In genomic region chr1:18901952-18902522, GRCh38 we compare ENCODE assay signal across 8 cellular contexts. TPM values are rescaled to one million over a fixed set of nuclear protein-coding genes. Genes with fewer than 3 reads are reported as not detected.
DNase-seq lines count a peak whose midpoint lies in the region; ATAC-seq, FAIRE-seq and TF ChIP-seq lines count a peak whose summit lies in the region.

No MANE protein-coding gene starts in this region.

- peaks cover 27% of the 10 kb centered on the region for H3K4me1 ChIP-seq in CD8-positive, alpha-beta memory T cell (ENCODE audit: insufficient read depth, low read length)
- peaks cover 5 to 7% (median 7%) of the 10 kb centered on the region in 3 donors for H3K4me1 ChIP-seq in pancreas

- DNase-seq in CD8-positive, alpha-beta memory T cell = no peak
- DNase-seq in HEK293T (ENCODE audit: extremely low spot score) (peak; percentile 25), fibroblast of mammary gland (ENCODE audit: low read depth) (no peak), pancreas (no peak), NCI-H1436 treated with DMSO at 0.1 percent for 48 hours (lab: John Stamatoyannopoulos, UW) (no peak), iPS-NIHi11 (ENCODE audit: low spot score) (no peak), GDM1 (lab: John Stamatoyannopoulos, UW) (no peak)

- CTCF ChIA-PET in CD8-positive, alpha-beta memory T cell (lab: Charles Lee) = interaction anchor here (0.9 to 5.2 kb wide), 7 partner anchors 11 to 71 kb away, joined by 4 to 28 read pairs (median 7); no protein-coding TSS in a partner anchor
- CTCF ChIA-PET in HEK293T (lab: Yijun Ruan, JAX) = interaction anchor here (1.8 kb wide), 1 partner anchor 11 kb away, joined by 13 read pairs; no protein-coding TSS in a partner anchor

- H3K27me3 Mint-ChIP-seq in CD8-positive, alpha-beta memory T cell = no peaks in the 10 kb centered on the region
- peaks cover 5% of the 10 kb centered on the region for H3K27me3 Mint-ChIP-seq in T-helper 1 cell treated with Interleukin-12 subunit alpha and Interleukin-12 subunit beta and Interleukin-4 antibody, amounts not matched to agents 30 μg/mL and 1 μg/mL, for 36 hours (ENCODE audit: low read depth)

- no peaks in the 10 kb centered on the region for H3K36me3 ChIP-seq in CD8-positive, alpha-beta memory T cell (ENCODE audit: insufficient read depth, low read length)
- H3K36me3 ChIP-seq in pancreas = no peaks in the 10 kb centered on the region

- POLR2A ChIA-PET in CD8-positive, alpha-beta memory T cell (lab: Charles Lee) = interaction anchor here (0.6 to 2.0 kb wide), 7 partner anchors 13 to 173 kb away, joined by 3 to 11 read pairs (median 6); partner anchors contain the start of gene IFFO2
- POLR2A ChIA-PET in HEK293T (lab: Yijun Ruan, JAX) = interaction anchor here (0.6 to 1.3 kb wide), 8 partner anchors 9 to 202 kb away, joined by 3 to 4 read pairs (median 4); no protein-coding TSS in a partner anchor

- H3K4me3 ChIP-seq in CD8-positive, alpha-beta memory T cell (ENCODE audit: low read length) = peak overlapping the region; percentile 83
- peak overlapping the region; percentile 80 for H3K4me3 ChIP-seq in fibroblast of mammary gland (ENCODE audit: control insufficient read depth, low read depth, low read length)
- H3K4me3 ChIP-seq in pancreas = peak overlapping the region; percentile 45 to 93 (median 78)

- FAIRE-seq in pancreas (lab: Jason Lieb, UNC) = no peak

- H3K27ac ChIP-seq in CD8-positive, alpha-beta memory T cell (ENCODE audit: low read depth, low read length) = peak overlapping the region; percentile 77
- H3K27ac ChIP-seq in pancreas = peak overlapping the region; percentile 56 to 86 (median 79)

- peaks cover 0 to 18% (median 0%) of the 10 kb centered on the region in 3 donors for H3K36me3 Mint-ChIP-seq in CD8-positive, alpha-beta memory T cell
- no peaks in the 10 kb centered on the region for H3K36me3 Mint-ChIP-seq in T-helper 1 cell treated with Interleukin-12 subunit alpha and Interleukin-12 subunit beta and Interleukin-4 antibody, amounts not matched to agents 30 μg/mL and 1 μg/mL, for 36 hours (ENCODE audit: low read depth)

- TF ChIP-seq CTCF in fibroblast of mammary gland (conservative IDR thresholded peaks at IDR 0.05; ENCODE audit: control insufficient read depth, insufficient read depth, low read depth, low read length) (no peak), pancreas (IDR thresholded peaks at IDR 0.05) (no peak)

- H3K4me1 Mint-ChIP-seq in CD8-positive, alpha-beta memory T cell = peaks cover 22 to 25% (median 24%) of the 10 kb centered on the region in 3 donors
- H3K4me1 Mint-ChIP-seq in T-helper 1 cell treated with Interleukin-12 subunit alpha and Interleukin-12 subunit beta and Interleukin-4 antibody, amounts not matched to agents 30 μg/mL and 1 μg/mL, for 36 hours (ENCODE audit: low read depth) = peaks cover 33% of the 10 kb centered on the region

- peak in 2 of 4 donors; percentile 1 to 2 for ATAC-seq in pancreas

- no peaks in the 10 kb centered on the region for H3K9me3 Mint-ChIP-seq in CD8-positive, alpha-beta memory T cell
- H3K9me3 Mint-ChIP-seq in T-helper 1 cell treated with Interleukin-12 subunit alpha and Interleukin-12 subunit beta and Interleukin-4 antibody, amounts not matched to agents 30 μg/mL and 1 μg/mL, for 36 hours = no peaks in the 10 kb centered on the region

- WGBS in pancreas, 2 donors = 1% methylated on average over 40 to 44 of the region's 44 CpGs

- H3K27me3 ChIP-seq in CD8-positive, alpha-beta memory T cell (ENCODE audit: insufficient read depth, low read length, poor library complexity, severe bottlenecking) = no peaks in the 10 kb centered on the region
- H3K27me3 ChIP-seq in pancreas = no peaks in the 10 kb centered on the region

- intact Hi-C loops in pancreas (cut with DNase I) = loop anchor here in 1 of 3 donors (10.0 kb wide), 1 partner anchor 53 kb away; the partner anchor contains the start of gene IFFO2

- H3K4me3 Mint-ChIP-seq in CD8-positive, alpha-beta memory T cell = peak overlapping the region; percentile 90 to 98 (median 91)
- H3K4me3 Mint-ChIP-seq in T-helper 1 cell treated with Interleukin-12 subunit alpha and Interleukin-12 subunit beta and Interleukin-4 antibody, amounts not matched to agents 30 μg/mL and 1 μg/mL, for 36 hours = peak overlapping the region; percentile 96

- peak overlapping the region; percentile 80 to 99 (median 94) for H3K27ac Mint-ChIP-seq in CD8-positive, alpha-beta memory T cell
- H3K27ac Mint-ChIP-seq in T-helper 1 cell treated with Interleukin-12 subunit alpha and Interleukin-12 subunit beta and Interleukin-4 antibody, amounts not matched to agents 30 μg/mL and 1 μg/mL, for 36 hours = peak overlapping the region; percentile 95

- H3K9me3 ChIP-seq in CD8-positive, alpha-beta memory T cell (ENCODE audit: low read length) = no peaks in the 10 kb centered on the region
- H3K9me3 ChIP-seq in pancreas = no peaks in the 10 kb centered on the region

TF ChIP-seq in HEK293T, 16 proteins besides CTCF, POLR2A, EP300 and RAD21:
- TF ChIP-seq CTBP1 (IDR thresholded peaks at IDR 0.05; ENCODE audit: borderline replicate concordance) (no peak), LEF1 (IDR thresholded peaks at IDR 0.05; ENCODE audit: borderline replicate concordance) (no peak), TARDBP (IDR thresholded peaks at IDR 0.05) (no peak), L3MBTL2 (conservative IDR thresholded peaks at IDR 0.05) (no peak), ELF4 (IDR thresholded peaks at IDR 0.05) (no peak), SUZ12 (IDR thresholded peaks at IDR 0.05) (no peak), NFRKB (IDR thresholded peaks at IDR 0.05) (no peak)

RNA-seq across cellular contexts. Expression of gene ALDH4A1, which starts 0.3 kb away (rescaled TPM):
- total RNA-seq in CD8-positive, alpha-beta memory T cell = 1 to 10 TPM; 9.3 to 9.5 TPM
- polyA plus RNA-seq in CD8-positive, alpha-beta memory T cell = 1.4 TPM
- 1 to 10 TPM; 1.4 to 5.9 (median 3.5) TPM for total RNA-seq in pancreas
- 1 to 10 TPM; 6.0 to 7.6 TPM for polyA plus RNA-seq in pancreas

RNA-seq across cellular contexts. Expression of gene TAS1R2, which starts 42.6 kb away (rescaled TPM):
- not detected for total RNA-seq in CD8-positive, alpha-beta memory T cell
- polyA plus RNA-seq in CD8-positive, alpha-beta memory T cell = not detected
- not detected for total RNA-seq in pancreas
- not detected for polyA plus RNA-seq in pancreas

RNA-seq across cellular contexts. Expression of gene IFFO2, which starts 54.4 kb away (rescaled TPM):
- total RNA-seq in CD8-positive, alpha-beta memory T cell = 10 to 100 TPM; 33.1 to 37.7 TPM
- polyA plus RNA-seq in CD8-positive, alpha-beta memory T cell = 3.2 TPM
- total RNA-seq in pancreas = 10 to 100 TPM; 23.0 to 38.4 (median 26.4) TPM
- 10 to 100 TPM; 13.9 to 14.0 TPM for polyA plus RNA-seq in pancreas
